28 cellular contexts compared by ENCODE assay signal in genomic region chr9:135358161-135358940, GRCh38.
"Had no signal": no experiment of that assay in that cellular context is flagged by ENCODE, and none has a peak within 500 bp of the region (broad histone marks: within the 10 kb centered on the region; RNA-seq: fewer than 3 reads in every experiment).

No MANE protein-coding gene starts in this region.

- H3K4me3 Mint-ChIP-seq: dendritic cell treated with granulocyte-macrophage colony-stimulating factor and Interleukin-4, amounts not matched to agents 40 ng/mL and 50 ng/mL, for 4 days; endodermal cell; memory B cell; natural killer cell; stimulated activated effector memory CD8-positive, alpha-beta T cell treated with anti-CD3 and anti-CD28 coated beads, Interleukin-12 subunit alpha, Interleukin-12 subunit beta, amount 100 ng/mL, for 72 hours; type B pancreatic cell had no signal

- H3K9me3 ChIP-seq: colonic mucosa, gastroesophageal sphincter, heart right ventricle, neutrophil, sigmoid colon, stomach, testis, tibial artery had no signal

- H2AFZ ChIP-seq: parathyroid adenoma had no signal

- H3K79me2 ChIP-seq: parathyroid adenoma had no signal

- H3K9ac ChIP-seq: parathyroid adenoma had no signal

- H3K9me3 Mint-ChIP-seq: type B pancreatic cell had no signal

- H3K4me1 Mint-ChIP-seq: endodermal cell; memory B cell; stimulated activated effector memory CD8-positive, alpha-beta T cell treated with anti-CD3 and anti-CD28 coated beads, Interleukin-12 subunit alpha, Interleukin-12 subunit beta, amount 100 ng/mL, for 72 hours had no signal

- H3K27me3 Mint-ChIP-seq: dendritic cell treated with granulocyte-macrophage colony-stimulating factor and Interleukin-4, amounts not matched to agents 40 ng/mL and 50 ng/mL, for 4 days had no signal

- DNase-seq: colonic mucosa; effector CD8-positive, alpha-beta T cell; endodermal cell; foreskin fibroblast; heart right ventricle; hippocampal formation; left colon; natural killer cell; sigmoid colon; stimulated activated CD4-positive, alpha-beta T cell treated with anti-CD3 and anti-CD28 coated beads, Interleukin-2, amount 100 ng/mL, for 24 hours; stimulated activated CD4-positive, alpha-beta T cell treated with anti-CD3 and anti-CD28 coated beads, Interleukin-4, amount 100 ng/mL, for 24 hours; stimulated activated naive CD4-positive, alpha-beta T cell treated with Interleukin-2 at 50 U/mL for 16 hours; stomach; testis; tibial artery had no signal

- FAIRE-seq: islet of Langerhans had no signal

- H3K36me3 ChIP-seq: colonic mucosa, gastroesophageal sphincter, heart right ventricle, neutrophil, sigmoid colon, stomach, tibial artery had no signal

- ATAC-seq: esophagus mucosa, gastroesophageal sphincter, heart right ventricle, left colon, natural killer cell, right cardiac atrium had no signal

- H3K27ac Mint-ChIP-seq: dendritic cell treated with granulocyte-macrophage colony-stimulating factor and Interleukin-4, amounts not matched to agents 40 ng/mL and 50 ng/mL, for 4 days; endodermal cell; memory B cell; natural killer cell; progenitor cell of endocrine pancreas; stimulated activated effector memory CD8-positive, alpha-beta T cell treated with anti-CD3 and anti-CD28 coated beads, Interleukin-12 subunit alpha, Interleukin-12 subunit beta, amount 100 ng/mL, for 72 hours; type B pancreatic cell had no signal

- H3K27me3 ChIP-seq: colonic mucosa, neutrophil, testis had no signal

- H3K36me3 Mint-ChIP-seq: natural killer cell; stimulated activated effector memory CD8-positive, alpha-beta T cell treated with anti-CD3 and anti-CD28 coated beads, Interleukin-12 subunit alpha, Interleukin-12 subunit beta, amount 100 ng/mL, for 72 hours; type B pancreatic cell had no signal

- H3K4me1 ChIP-seq: colonic mucosa, gastroesophageal sphincter, heart right ventricle, parathyroid adenoma, sigmoid colon, stomach, testis, tibial artery had no signal

- H3K27ac ChIP-seq: colonic mucosa, epithelial cell of prostate, gastroesophageal sphincter, heart right ventricle, neutrophil, parathyroid adenoma, sigmoid colon, stomach, testis, tibial artery had no signal

- H3K4me3 ChIP-seq: colonic mucosa, gastroesophageal sphincter, heart right ventricle, lung, sigmoid colon, stomach, testis, tibial artery had no signal
